22 cellular contexts compared by ENCODE assay signal in the genomic region with DNA sequence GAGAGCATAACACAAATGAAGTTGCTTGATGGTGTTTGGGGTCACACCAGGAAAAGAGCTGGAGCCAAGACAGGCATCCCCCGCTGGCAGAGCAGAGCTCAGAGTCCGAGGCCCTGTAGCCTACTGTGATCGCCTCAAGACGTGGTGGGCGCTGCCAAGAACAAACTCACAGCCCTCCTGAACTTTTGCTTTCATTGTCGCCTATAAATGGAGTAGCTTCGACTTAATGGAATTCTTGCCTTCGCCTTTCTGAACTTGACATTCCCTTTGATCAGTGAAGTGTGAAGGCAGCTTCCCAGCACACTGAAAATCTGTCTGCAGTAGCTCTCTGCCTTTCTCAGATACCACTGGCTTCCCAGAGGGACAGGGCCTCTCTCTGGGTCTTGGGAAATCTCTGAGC. TPM values are rescaled to one million over a fixed set of nuclear protein-coding genes. Genes with fewer than 3 reads are reported as not detected.
A peak's percentile ranks its signal among the peaks of the same experiment; 100 is the strongest.
DNase-seq lines count a peak whose midpoint lies in the region; ATAC-seq and TF ChIP-seq lines count a peak whose summit lies in the region.
"Had no signal": no experiment of that assay in that cellular context is flagged by ENCODE, and none has a peak within 500 bp of the region (broad histone marks: within the 10 kb centered on the region; RNA-seq: fewer than 3 reads in every experiment).

No MANE protein-coding gene starts in this region.

- no peak overlapping the region for H3K4me3 ChIP-seq in choroid plexus epithelial cell (ENCODE audit: low read depth, low read length)
- H3K4me3 ChIP-seq in mesenchymal stem cell (ENCODE audit: insufficient read depth in 1 of 2, low read depth in 1 of 2, low read length in 2 of 2) = no peak overlapping the region
- H3K4me3 ChIP-seq in stomach = no peak overlapping the region
- H3K4me3 ChIP-seq: body of pancreas, right atrium auricular region, suprapubic skin had no signal

- 75% methylated on average over 8 of the region's 8 CpGs for WGBS in mesenchymal stem cell
- 46 to 68% (median 65%) methylated on average over 8 of the region's 8 CpGs for WGBS in stomach, 5 donors

- intact Hi-C loops in stomach (cut with DNase I; ENCODE audit: low total_unique reads) = no loop called here

- no peak overlapping the region for H3K9ac ChIP-seq in mesenchymal stem cell (ENCODE audit: low read length)

- H2BK120ac ChIP-seq in mesenchymal stem cell (ENCODE audit: low read depth, low read length) = no peak overlapping the region

- H3K4me1 ChIP-seq in mesenchymal stem cell (ENCODE audit: control insufficient read depth, insufficient read depth, low read depth, low read length) (peaks cover 5% of the 10 kb centered on the region), stomach (peaks cover 0 to 15% (median 0%) of the 10 kb centered on the region in 4 donors)
- H3K4me1 ChIP-seq: body of pancreas, right atrium auricular region had no signal

- no peak overlapping the region for H3K18ac ChIP-seq in mesenchymal stem cell (ENCODE audit: low read depth in 1 of 2, low read length in 2 of 2)

- no peak for TF ChIP-seq EP300 in stomach (IDR thresholded peaks at IDR 0.05)

- H3K14ac ChIP-seq in mesenchymal stem cell (ENCODE audit: low read length in 2 of 2) = no peak overlapping the region

- H3K36me3 ChIP-seq in mesenchymal stem cell (ENCODE audit: control insufficient read depth in 1 of 2, insufficient read depth in 2 of 2, low read depth in 1 of 2, low read length in 2 of 2) (no peaks in the 10 kb centered on the region), stomach (no peaks in the 10 kb centered on the region)
- H3K36me3 ChIP-seq: right atrium auricular region, suprapubic skin had no signal

- H3K23ac ChIP-seq in mesenchymal stem cell (ENCODE audit: low read length in 2 of 2) = no peak overlapping the region

- no peak overlapping the region for H3K4ac ChIP-seq in mesenchymal stem cell (ENCODE audit: low read depth in 1 of 2, low read length in 2 of 2)

- TF ChIP-seq CTCF in choroid plexus epithelial cell (conservative IDR thresholded peaks at IDR 0.05; ENCODE audit: low read depth, low read length) (no peak), stomach (IDR thresholded peaks at IDR 0.05) (no peak)

- no peak for TF ChIP-seq POLR2A in stomach (IDR thresholded peaks at IDR 0.05)

- ATAC-seq in HG03469 (IDR thresholded peaks at IDR 0.05; ENCODE audit: unreplicated experiment) = no peak
- ATAC-seq: activated naive CD4-positive, alpha-beta T cell treated with anti-CD3 and anti-CD28 coated beads, Interleukin-2, amount 50 U/mL, for 72 hours; activated T-cell treated with anti-CD3 and anti-CD28 coated beads, Interleukin-2, amount 50 U/mL, for 4 hours; body of pancreas; effector memory CD8-positive, alpha-beta T cell; SK-N-SH treated with all-trans-retinoic acid at 6 μM for 48 hours had no signal

- peaks cover 3 to 7% of the 10 kb centered on the region in 2 experiments for H3K27me3 ChIP-seq in mesenchymal stem cell (ENCODE audit: control insufficient read depth in 1 of 2, insufficient read depth in 1 of 2, low read length in 2 of 2)
- H3K27me3 ChIP-seq in stomach = no peaks in the 10 kb centered on the region
- H3K27me3 ChIP-seq: body of pancreas, right atrium auricular region, suprapubic skin had no signal

- H2BK5ac ChIP-seq in mesenchymal stem cell (ENCODE audit: low read depth, low read length, poor library complexity, severe bottlenecking) = no peak overlapping the region

- no peak overlapping the region for H4K8ac ChIP-seq in mesenchymal stem cell (ENCODE audit: low read length)

- peak overlapping the region; percentile 14 for H3K4me2 ChIP-seq in mesenchymal stem cell (ENCODE audit: low read length, poor library complexity, severe bottlenecking)

- H2BK15ac ChIP-seq in mesenchymal stem cell (ENCODE audit: low read depth, poor library complexity, severe bottlenecking) = no peak overlapping the region

- no peak overlapping the region for H2AFZ ChIP-seq in mesenchymal stem cell (ENCODE audit: low read depth, low read length)

- H2BK12ac ChIP-seq in mesenchymal stem cell (ENCODE audit: low read length in 2 of 2) = no peak overlapping the region

- H2AK5ac ChIP-seq in mesenchymal stem cell (ENCODE audit: low read length, severe bottlenecking) = no peak overlapping the region

- DNase-seq in HK-2 (ENCODE audit: unreplicated experiment) = peak; percentile 28
- DNase-seq in choroid plexus epithelial cell (ENCODE audit: low read depth) = peak; percentile 2
- DNase-seq in mesenchymal stem cell = no peak
- DNase-seq in stomach = peak; percentile 7
- DNase-seq in RKO (ENCODE audit: low spot score) = no peak
- DNase-seq in AG08396 (ENCODE audit: low spot score) = no peak
- DNase-seq: activated CD4-positive, CD25-positive, alpha-beta regulatory T cell treated with anti-CD3 and anti-CD28 coated beads, Interleukin-2, amount 50 U/mL, for 72 hours; activated T-cell treated with anti-CD3 and anti-CD28 coated beads, Interleukin-2, amount 50 U/mL, for 4 hours; body of pancreas; CD4-positive, alpha-beta memory T cell; DMS53; effector memory CD8-positive, alpha-beta T cell; H7; Kasumi-1; NCI-H1092 treated with DMSO at 0.1 percent for 48 hours; NCI-H510A; nucleus accumbens had no signal

- H3K9me3 ChIP-seq in mesenchymal stem cell (ENCODE audit: control insufficient read depth, low read length) (peaks cover 3% of the 10 kb centered on the region), stomach (peaks cover 0 to 4% (median 0%) of the 10 kb centered on the region in 4 donors)
- H3K9me3 ChIP-seq: body of pancreas, suprapubic skin had no signal

- no peaks in the 10 kb centered on the region for H3K79me1 ChIP-seq in mesenchymal stem cell (replicated peaks; ENCODE audit: low read length, poor library complexity, severe bottlenecking)

- H3K27ac ChIP-seq in mesenchymal stem cell (ENCODE audit: low read length, poor library complexity, severe bottlenecking) (peak overlapping the region; percentile 39), stomach (peak overlapping the region in 3 of 5 donors; percentile 31 to 93 (median 58))
- H3K27ac ChIP-seq: body of pancreas, right atrium auricular region, suprapubic skin had no signal

- H4K91ac ChIP-seq in mesenchymal stem cell (ENCODE audit: low read length) = no peak overlapping the region

RNA-seq across cellular contexts. Expression of a gene that starts 21.3 kb away (rescaled TPM):
- not detected for polyA plus RNA-seq in mesenchymal stem cell (2013, experiment 1 of 2)
- 0.01 TPM for polyA plus RNA-seq in mesenchymal stem cell (2013, experiment 2 of 2)
- 10 to 100 TPM in 3 of 5 donors, 1 to 10 TPM in 2; 9.8 to 33.5 (median 12.8) TPM for total RNA-seq in stomach
- 1 to 10 TPM in 1 of 3 donors, under 1 TPM in 2; 0.46 to 7.9 (median 0.62) TPM for polyA plus RNA-seq in stomach
- total RNA-seq: activated naive CD4-positive, alpha-beta T cell treated with anti-CD3 and anti-CD28 coated beads, Interleukin-2, amount 50 U/mL, for 72 hours; activated T-cell treated with anti-CD3 and anti-CD28 coated beads, Interleukin-2, amount 50 U/mL, for 4 hours; CD4-positive, alpha-beta memory T cell had no signal
- polyA plus RNA-seq: CD4-positive, alpha-beta memory T cell had no signal

Comparison
In these comparisons a context has a peak if more than half of its experiments do, and no peak if none do; other contexts are left out.
1. DNase-seq: peak in HK-2 (single experiment), choroid plexus epithelial cell (single experiment) and stomach (single experiment); none in mesenchymal stem cell (single experiment), RKO (single experiment) and AG08396 (single experiment).